Comparison of ENCODE assay signal across 10 cellular contexts in the genomic region with DNA sequence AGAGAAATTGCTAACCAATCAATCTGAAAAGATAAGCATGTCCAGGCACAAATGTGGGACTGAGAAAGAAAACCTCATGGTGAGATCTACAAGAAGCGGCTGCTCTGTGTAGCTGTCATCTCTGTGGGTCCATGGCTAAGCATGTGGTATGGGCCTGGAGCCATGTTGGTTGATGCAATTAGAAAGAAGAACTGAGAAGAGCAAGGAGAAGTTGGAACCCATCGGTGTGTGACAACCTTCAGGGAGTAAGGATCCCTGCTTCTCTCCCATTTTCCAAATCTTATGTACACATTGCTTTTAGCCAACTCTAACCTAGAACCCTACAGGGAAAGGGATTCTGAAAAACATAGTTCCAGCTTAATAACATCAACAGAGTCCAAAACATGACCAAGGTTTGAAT.
"Had no signal": no experiment of that assay in that cellular context is flagged by ENCODE, and none has a peak within 500 bp of the region (broad histone marks: within the 10 kb centered on the region; RNA-seq: fewer than 3 reads in every experiment).

No MANE protein-coding gene starts in this region.

- H3K4me1 ChIP-seq: HAP-1 had no signal

- H3K27ac ChIP-seq: GM23248 had no signal

- H3K9me3 ChIP-seq: HAP-1 had no signal

- H3K27ac Mint-ChIP-seq: HFFc6 had no signal

- H3K9ac ChIP-seq: GM23248 had no signal

- H2AFZ ChIP-seq: GM23248 had no signal

- ATAC-seq: HCT116, K562 had no signal

- FAIRE-seq: HTR-8/SVneo, K562 had no signal

- DNase-seq: GM23248, GOT3, H7, HFFc6, IMR-90, KG1 had no signal

- H3K4me3 ChIP-seq: GM23248, HAP-1, K562 had no signal

- H3K4me3 Mint-ChIP-seq: HFFc6 had no signal

- H3K36me3 ChIP-seq: HAP-1 had no signal
